In genomic region chr5:6379246-6379645, GRCh38 we compare ENCODE assay signal across 9 cellular contexts. TPM values are rescaled to one million over a fixed set of nuclear protein-coding genes. Genes with fewer than 3 reads are reported as not detected.
DNase-seq lines count a peak whose midpoint lies in the region; ATAC-seq and TF ChIP-seq lines count a peak whose summit lies in the region.
"Had no signal": no experiment of that assay in that cellular context is flagged by ENCODE, and none has a peak within 500 bp of the region (broad histone marks: within the 10 kb centered on the region; RNA-seq: fewer than 3 reads in every experiment).

No MANE protein-coding gene starts in this region.

- H3K9me3 Mint-ChIP-seq in activated T-helper 2 cell treated with anti-CD3 and anti-CD28 coated beads, Interferon-gamma antibody, Interleukin-2, Interleukin-4, amounts not matched to agents 10 μg/mL and 5 μg/mL and 100 μg/mL, durations not matched to agents 14 hours and 24 hours and 36 hours: no peaks in the 10 kb centered on the region

- H3K9me3 ChIP-seq in right atrium auricular region: no peaks in the 10 kb centered on the region
- H3K9me3 ChIP-seq in heart right ventricle: no peaks in the 10 kb centered on the region
- no peaks in the 10 kb centered on the region for H3K9me3 ChIP-seq in mesodermal cell (ENCODE audit: control insufficient read depth, low read length)
- no peaks in the 10 kb centered on the region for H3K9me3 ChIP-seq in upper lobe of right lung

- H3K27me3 ChIP-seq in right atrium auricular region (no peaks in the 10 kb centered on the region), heart right ventricle (peaks cover 0 to 5% (median 0%) of the 10 kb centered on the region in 7 donors), upper lobe of right lung (peaks cover 5% of the 10 kb centered on the region)

- peak overlapping the region; percentile 87 to 88 for H3K27ac ChIP-seq in right atrium auricular region
- peak overlapping the region in 5 of 10 donors; percentile 87 to 94 (median 93) for H3K27ac ChIP-seq in heart right ventricle
- H3K27ac ChIP-seq in mesodermal cell (ENCODE audit: low read depth, low read length, severe bottlenecking): no peak overlapping the region
- peak overlapping the region; percentile 44 for H3K27ac ChIP-seq in upper lobe of right lung
- no peak overlapping the region for H3K27ac ChIP-seq in substantia nigra (ENCODE audit: low read depth, low read length, poor library complexity, severe bottlenecking)

- 95 to 98% methylated on average over 4 of the region's 4 CpGs for WGBS in heart right ventricle, 2 donors
- no CpG with 5 or more reads among the region's 4 CpGs for WGBS in mesodermal cell (ENCODE audit: insufficient coverage in 2 of 2), 2 experiments

- DNase-seq in right atrium auricular region (ENCODE audit: low spot score) (no peak), heart right ventricle (no peak), upper lobe of right lung (no peak), substantia nigra (lab: John Stamatoyannopoulos, UW) (no peak), hepatic stellate cell (ENCODE audit: low spot score) (no peak)
- no peak for DNase-seq in activated T-helper 2 cell treated with anti-CD3 and anti-CD28 coated beads, Interferon-gamma antibody, Interleukin-2, Interleukin-4, amounts not matched to agents 10 μg/mL and 5 μg/mL and 100 μg/mL, durations not matched to agents 14 hours and 24 hours and 36 hours (ENCODE audit: low spot score)
- DNase-seq: NCI-H226 had no signal

- peaks cover 8% of the 10 kb centered on the region for H3K27me3 Mint-ChIP-seq in activated T-helper 2 cell treated with anti-CD3 and anti-CD28 coated beads, Interferon-gamma antibody, Interleukin-2, Interleukin-4, amounts not matched to agents 10 μg/mL and 5 μg/mL and 100 μg/mL, durations not matched to agents 14 hours and 24 hours and 36 hours (ENCODE audit: low read depth)

- H3K36me3 ChIP-seq in right atrium auricular region (peaks cover 22% of the 10 kb centered on the region), heart right ventricle (peaks cover 0 to 31% (median 18%) of the 10 kb centered on the region in 9 donors), mesodermal cell (ENCODE audit: control insufficient read depth, insufficient read depth, low read length) (peaks cover 26% of the 10 kb centered on the region), upper lobe of right lung (peaks cover 27% of the 10 kb centered on the region)

- peak overlapping the region; percentile 93 for H3K27ac Mint-ChIP-seq in activated T-helper 2 cell treated with anti-CD3 and anti-CD28 coated beads, Interferon-gamma antibody, Interleukin-2, Interleukin-4, amounts not matched to agents 10 μg/mL and 5 μg/mL and 100 μg/mL, durations not matched to agents 14 hours and 24 hours and 36 hours

- H3K4me1 ChIP-seq in right atrium auricular region: peaks cover 0 to 19% of the 10 kb centered on the region in 2 donors
- H3K4me1 ChIP-seq in heart right ventricle: peaks cover 5 to 31% (median 18%) of the 10 kb centered on the region in 9 donors
- H3K4me1 ChIP-seq in mesodermal cell (ENCODE audit: control insufficient read depth, insufficient read depth, low read length, poor library complexity, severe bottlenecking): peaks cover 8% of the 10 kb centered on the region
- H3K4me1 ChIP-seq in upper lobe of right lung: peaks cover 14% of the 10 kb centered on the region

- ATAC-seq in heart right ventricle (no peak), upper lobe of right lung (no peak), HG03432 (IDR thresholded peaks at IDR 0.05; ENCODE audit: unreplicated experiment) (no peak)

- intact Hi-C loops in heart right ventricle (cut with DNase I): loop anchor here in 6 of 10 donors (2.0 to 10.0 kb wide), 8 partner anchors 66 to 884 kb away; partner anchors contain the start of genes UBE2QL1 (in 2 of the 6), NSUN2 (in 1 of the 6) and SRD5A1 (in 1 of the 6)
- intact Hi-C loops in activated T-helper 2 cell treated with anti-CD3 and anti-CD28 coated beads, Interferon-gamma antibody, Interleukin-2, Interleukin-4, amounts not matched to agents 10 μg/mL and 5 μg/mL and 100 μg/mL, durations not matched to agents 14 hours and 24 hours and 36 hours (cut with micrococcal nuclease): loop anchor here (2.0 kb wide), 1 partner anchor 334 kb away; the partner anchor contains the start of gene TENT4A
- intact Hi-C loops in upper lobe of right lung (cut with DNase I): no loop called here

- H3K4me3 Mint-ChIP-seq in activated T-helper 2 cell treated with anti-CD3 and anti-CD28 coated beads, Interferon-gamma antibody, Interleukin-2, Interleukin-4, amounts not matched to agents 10 μg/mL and 5 μg/mL and 100 μg/mL, durations not matched to agents 14 hours and 24 hours and 36 hours (ENCODE audit: low read depth): peak overlapping the region; percentile 96

- TF ChIP-seq CTCF in right atrium auricular region (IDR thresholded peaks at IDR 0.05) (no peak), heart right ventricle (IDR thresholded peaks at IDR 0.05) (no peak), upper lobe of right lung (IDR thresholded peaks at IDR 0.05) (no peak)

- H3K4me3 ChIP-seq in right atrium auricular region (no peak overlapping the region), heart right ventricle (peak overlapping the region in 4 of 10 donors; percentile 89 to 99 (median 94)), mesodermal cell (ENCODE audit: extremely low read depth, insufficient read depth, low read length, poor library complexity, severe bottlenecking) (peak overlapping the region; percentile 94), upper lobe of right lung (peak overlapping the region; percentile 96)

- peaks cover 40% of the 10 kb centered on the region for H3K36me3 Mint-ChIP-seq in activated T-helper 2 cell treated with anti-CD3 and anti-CD28 coated beads, Interferon-gamma antibody, Interleukin-2, Interleukin-4, amounts not matched to agents 10 μg/mL and 5 μg/mL and 100 μg/mL, durations not matched to agents 14 hours and 24 hours and 36 hours (ENCODE audit: low read depth)

- peaks cover 32% of the 10 kb centered on the region for H3K4me1 Mint-ChIP-seq in activated T-helper 2 cell treated with anti-CD3 and anti-CD28 coated beads, Interferon-gamma antibody, Interleukin-2, Interleukin-4, amounts not matched to agents 10 μg/mL and 5 μg/mL and 100 μg/mL, durations not matched to agents 14 hours and 24 hours and 36 hours (ENCODE audit: low read depth)

RNA-seq across cellular contexts. Expression of gene MED10, which starts 0.9 kb away (rescaled TPM):
- total RNA-seq in right atrium auricular region (10 to 100 TPM; 14.2 to 17.4 TPM), heart right ventricle (10 to 100 TPM; 15.3 to 29.5 (median 22.4) TPM), upper lobe of right lung (31.8 TPM)
- polyA plus RNA-seq in heart right ventricle: 10 to 100 TPM; 27.8 to 45.4 TPM
- 53.3 and 56.5 TPM in 2 replicates for total RNA-seq in activated T-helper 2 cell treated with anti-CD3 and anti-CD28 coated beads, Interferon-gamma antibody, Interleukin-2, Interleukin-4, amounts not matched to agents 10 μg/mL and 5 μg/mL and 100 μg/mL, durations not matched to agents 14 hours and 24 hours and 36 hours
- polyA plus RNA-seq in mesodermal cell (2013, experiment 1 of 2): 32.1 TPM
- polyA plus RNA-seq in mesodermal cell (2013, experiment 2 of 2): 27.9 TPM

Comparison
In these comparisons a context has a peak if more than half of its experiments do, and no peak if none do; other contexts are left out.
1. H3K27ac ChIP-seq: peak in right atrium auricular region (2 of 2) and upper lobe of right lung (single experiment); none in mesodermal cell (single experiment) and substantia nigra (single experiment).
2. H3K4me3 ChIP-seq: peak in mesodermal cell (single experiment) and upper lobe of right lung (single experiment); none in right atrium auricular region (0 of 2).